In genomic region chr11:19978668-19979518, GRCh38 we compare ENCODE assay signal across 8 cellular contexts.
A peak's percentile ranks its signal among the peaks of the same experiment; 100 is the strongest.
DNase-seq lines count a peak whose midpoint lies in the region; ATAC-seq and TF ChIP-seq lines count a peak whose summit lies in the region.

No MANE protein-coding gene starts in this region.

- H3K4me3 Mint-ChIP-seq in type B pancreatic cell, result peak overlapping the region; percentile 56
- no peak overlapping the region for H3K4me3 Mint-ChIP-seq in CD8-positive, alpha-beta T cell

- H3K4me1 ChIP-seq in CD8-positive, alpha-beta T cell (ENCODE audit: insufficient read depth, low read length), result no peaks in the 10 kb centered on the region

- H3K27me3 Mint-ChIP-seq in type B pancreatic cell, result no peaks in the 10 kb centered on the region
- no peaks in the 10 kb centered on the region for H3K27me3 Mint-ChIP-seq in CD8-positive, alpha-beta T cell (ENCODE audit: low read depth)

- H3K4me3 ChIP-seq in fibroblast of mammary gland (ENCODE audit: control insufficient read depth, low read depth, low read length), result no peak overlapping the region
- no peak overlapping the region for H3K4me3 ChIP-seq in CD8-positive, alpha-beta T cell (ENCODE audit: low read depth, low read length)

- H3K9me3 ChIP-seq in CD8-positive, alpha-beta T cell (ENCODE audit: low read length), result no peaks in the 10 kb centered on the region

- H3K27ac Mint-ChIP-seq in type B pancreatic cell, result peak overlapping the region; percentile 94
- no peak overlapping the region for H3K27ac Mint-ChIP-seq in CD8-positive, alpha-beta T cell

- TF ChIP-seq CTCF in fibroblast of mammary gland (conservative IDR thresholded peaks at IDR 0.05; ENCODE audit: control insufficient read depth, insufficient read depth, low read depth, low read length), result no peak
- no peak for TF ChIP-seq CTCF in type B pancreatic cell (conservative IDR thresholded peaks at IDR 0.05)
- no peak for TF ChIP-seq CTCF in CD8-positive, alpha-beta T cell (IDR thresholded peaks at IDR 0.05)

- POLR2A ChIA-PET in CD8-positive, alpha-beta T cell (lab: Charles Lee), result no interaction called here

- CTCF ChIA-PET in CD8-positive, alpha-beta T cell (lab: Charles Lee), result no interaction called here

- ATAC-seq in GM18499 (IDR thresholded peaks at IDR 0.05; ENCODE audit: insufficient read depth, unreplicated experiment) (peak; percentile 67), GM21737 (IDR thresholded peaks at IDR 0.05; ENCODE audit: unreplicated experiment) (peak; percentile 54), Right ventricle myocardium inferior (no peak)
- ATAC-seq in CD8-positive, alpha-beta T cell, result no peak

- H3K27me3 ChIP-seq in CD8-positive, alpha-beta T cell (ENCODE audit: insufficient read depth, low read length), result no peaks in the 10 kb centered on the region

- no peak overlapping the region for H3K27ac ChIP-seq in CD8-positive, alpha-beta T cell (ENCODE audit: low read depth, low read length)

- DNase-seq in M059J (ENCODE audit: low read depth) (peak; percentile 89), fibroblast of mammary gland (ENCODE audit: low read depth) (peak; percentile 85), type B pancreatic cell (ENCODE audit: extremely low spot score, unreplicated experiment) (no peak), Right ventricle myocardium inferior (ENCODE audit: missing footprints) (no peak), NCI-H128 (lab: John Stamatoyannopoulos, UW; ENCODE audit: unreplicated experiment) (no peak)
- DNase-seq in CD8-positive, alpha-beta T cell, result no peak

- no peaks in the 10 kb centered on the region for H3K9me3 Mint-ChIP-seq in type B pancreatic cell
- no peaks in the 10 kb centered on the region for H3K9me3 Mint-ChIP-seq in CD8-positive, alpha-beta T cell

- peaks cover 8% of the 10 kb centered on the region for H3K36me3 Mint-ChIP-seq in type B pancreatic cell
- H3K36me3 Mint-ChIP-seq in CD8-positive, alpha-beta T cell, result no peaks in the 10 kb centered on the region

- intact Hi-C loops in Right ventricle myocardium inferior (cut with DNase I), result no loop called here
- intact Hi-C loops in CD8-positive, alpha-beta T cell (cut with DNase I, micrococcal nuclease), result no loop called here

- H3K4me1 Mint-ChIP-seq in type B pancreatic cell (ENCODE audit: unreplicated experiment), result peaks cover 58% of the 10 kb centered on the region
- no peaks in the 10 kb centered on the region for H3K4me1 Mint-ChIP-seq in CD8-positive, alpha-beta T cell (ENCODE audit: low read depth)

- no peaks in the 10 kb centered on the region for H3K36me3 ChIP-seq in CD8-positive, alpha-beta T cell (ENCODE audit: insufficient read depth, low read length)

Comparison
In these comparisons a context has a peak if more than half of its experiments do, and no peak if none do; other contexts are left out.
1. ATAC-seq: peak in GM18499 (single experiment) and GM21737 (single experiment); none in Right ventricle myocardium inferior (single experiment) and CD8-positive, alpha-beta T cell (single experiment).
2. DNase-seq: peak in M059J (single experiment) and fibroblast of mammary gland (single experiment); none in type B pancreatic cell (single experiment), Right ventricle myocardium inferior (single experiment), NCI-H128 (single experiment) and CD8-positive, alpha-beta T cell (0 of 7).